Comparison of ENCODE assay signal across 8 cellular contexts in the genomic region with DNA sequence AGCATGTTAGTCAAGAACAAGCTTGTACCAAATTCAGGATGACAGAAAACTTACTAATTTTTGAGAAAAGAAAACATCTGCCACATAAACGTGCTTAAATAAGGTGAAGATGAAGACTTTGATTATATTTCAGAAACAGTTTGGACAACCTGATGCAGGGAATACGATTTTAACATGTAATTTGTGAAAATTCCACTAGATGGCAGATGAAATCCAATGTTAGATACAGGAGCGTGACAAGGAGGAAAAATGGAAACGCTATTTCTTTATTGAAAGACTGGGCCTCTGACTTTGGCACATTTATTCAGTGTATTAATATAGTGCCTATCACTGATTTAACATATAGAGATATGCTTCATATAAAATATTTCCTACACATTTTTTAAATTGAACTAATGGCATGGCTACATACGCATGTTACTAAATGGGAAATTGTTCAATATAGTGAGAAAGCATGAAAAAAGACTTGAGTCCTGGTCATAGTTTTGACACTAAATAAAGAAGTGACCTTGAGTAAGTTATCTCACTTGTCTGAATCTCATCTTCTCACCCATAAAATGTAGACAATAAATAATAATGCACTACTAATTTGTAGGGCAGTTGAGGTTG.
DNase-seq lines count a peak whose midpoint lies in the region; ATAC-seq, FAIRE-seq and TF ChIP-seq lines count a peak whose summit lies in the region.

No MANE protein-coding gene starts in this region.

- no peaks in the 10 kb centered on the region for H3K9me3 ChIP-seq in HepG2 (ENCODE audit: low read length)

- H3K9ac ChIP-seq in HepG2 (ENCODE audit: insufficient read depth, low read depth, low read length), result no peak overlapping the region

- no peak overlapping the region for H3K4me3 Mint-ChIP-seq in MCF 10A (ENCODE audit: unreplicated experiment)

- DNase-seq in AG20443 (ENCODE audit: low spot score) (peak; percentile 38), NCI-H460 (ENCODE audit: extremely low read depth, low read depth) (peak; percentile 66), MCF 10A (ENCODE audit: unreplicated experiment) (peak; percentile 69), HepG2 (ENCODE audit: low spot score) (peak; percentile 25), NK-92 (lab: John Stamatoyannopoulos, UW; ENCODE audit: unreplicated experiment) (no peak), mesenteric fat pad (ENCODE audit: low spot score) (no peak)

- in situ Hi-C loops in HepG2 (cut with HindIII; ENCODE audit: extremely low pct_ligation_motif_present, low pct_unique_long_range_greater_than_20kb), result no loop called here

- peak; percentile 55 for TF ChIP-seq RAD21 in HepG2 (CRISPR knock-in tag; IDR thresholded peaks at IDR 0.05)

- H3K4me3 ChIP-seq in HepG2 (replicated peaks in 1 of 3; ENCODE audit: insufficient read depth in 1 of 3, low read depth in 2 of 3, low read length in 3 of 3), result no peak overlapping the region

- peak; percentile 63 for TF ChIP-seq CTCF in MCF 10A (IDR thresholded peaks at IDR 0.05; ENCODE audit: unreplicated experiment)
- TF ChIP-seq CTCF in HepG2 (CRISPR knock-in tag; IDR thresholded peaks at IDR 0.05), result peak; percentile 74

- TF ChIP-seq EP300 in HepG2 (IDR thresholded peaks at IDR 0.05; ENCODE audit: low read depth in 2 of 2, low read length in 2 of 2) (no peak), HepG2 (CRISPR knock-in tag; IDR thresholded peaks at IDR 0.05; ENCODE audit: borderline replicate concordance) (no peak)

- ATAC-seq in GM18868 (IDR thresholded peaks at IDR 0.05; ENCODE audit: unreplicated experiment) (peak; percentile 79), HG03175 (IDR thresholded peaks at IDR 0.05; ENCODE audit: unreplicated experiment) (peak; percentile 77), HepG2 (peak; percentile 62)

- no peaks in the 10 kb centered on the region for H4K20me1 ChIP-seq in HepG2 (ENCODE audit: insufficient read depth, low read length)

- POLR2A ChIA-PET in MCF 10A (lab: Yijun Ruan, JAX) (interaction anchor here (0.6 to 2.3 kb wide), 4 partner anchors 57 to 758 kb away, joined by 3 to 9 read pairs (median 4); partner anchors contain the start of gene SEMA3C), HepG2 (lab: Yijun Ruan, JAX) (no interaction called here)

- H3K27me3 Mint-ChIP-seq in MCF 10A (ENCODE audit: insufficient read depth, unreplicated experiment), result no peaks in the 10 kb centered on the region

- no peak for TF ChIP-seq POLR2A in HepG2 (IDR thresholded peaks at IDR 0.05; ENCODE audit: insufficient read depth in 1 of 2, low read depth in 2 of 2, low read length in 2 of 2)

- WGBS in HepG2 (ENCODE audit: low lambda C conversion rate), result 20% methylated on average over 5 of the region's 5 CpGs

- CTCF ChIA-PET in MCF 10A (lab: Yijun Ruan, JAX) (interaction anchor here (0.7 to 5.5 kb wide), 17 partner anchors 12 to 772 kb away, joined by 3 to 32 read pairs (median 7); no protein-coding TSS in a partner anchor), HepG2 (lab: Yijun Ruan, JAX; ENCODE audit: low intra/inter-chr PET ratio, low total read pairs) (interaction anchor here (0.7 to 3.5 kb wide), 6 partner anchors 558 to 772 kb away, joined by 3 to 23 read pairs (median 4); no protein-coding TSS in a partner anchor)

- H3K4me2 ChIP-seq in HepG2 (ENCODE audit: low read depth, low read length), result no peak overlapping the region

- H2AFZ ChIP-seq in HepG2 (ENCODE audit: low read length), result no peak overlapping the region

- no peaks in the 10 kb centered on the region for H3K9me3 Mint-ChIP-seq in MCF 10A (ENCODE audit: unreplicated experiment)

- no TSS peak for BruUV-seq in MCF 10A (replicated peaks; lab: Mats Ljungman, UMichigan)
- BruUV-seq in HepG2 (replicated peaks; lab: Mats Ljungman, UMichigan), result no TSS peak

- no peaks in the 10 kb centered on the region for H3K36me3 Mint-ChIP-seq in MCF 10A (ENCODE audit: insufficient read depth, unreplicated experiment)

- no peaks in the 10 kb centered on the region for H3K79me2 ChIP-seq in HepG2 (ENCODE audit: insufficient read depth, low read length)

- intact Hi-C loops in MCF 10A (cut with micrococcal nuclease) (loop anchor here (1.0 kb wide), 4 partner anchors 33 to 771 kb away; no protein-coding TSS in a partner anchor), HepG2 (cut with micrococcal nuclease; ENCODE audit: unreplicated experiment) (loop anchor here (1.0 kb wide), 4 partner anchors 220 to 771 kb away; partner anchors contain the start of gene SEMA3C)

- peaks cover 0 to 2% of the 10 kb centered on the region in 2 experiments; a peak in 1 of 5 replicates for H3K27me3 ChIP-seq in HepG2 (ENCODE audit: control insufficient read depth in 1 of 2, insufficient read depth in 2 of 2, low read length in 2 of 2)

- FAIRE-seq in HepG2 (lab: Jason Lieb, UNC), result peak; percentile 64

- H3K36me3 ChIP-seq in HepG2 (replicated peaks in 1 of 2; ENCODE audit: control insufficient read depth in 1 of 2, insufficient read depth in 2 of 2, low read length in 2 of 2), result no peaks in the 10 kb centered on the region

- H3K4me1 ChIP-seq in HepG2 (ENCODE audit: insufficient read depth, low read length), result no peaks in the 10 kb centered on the region

- H3K27ac ChIP-seq in HepG2 (ENCODE audit: extremely low read length, insufficient read depth, low read length), result no peak overlapping the region

- peak overlapping the region; percentile 50 for H3K27ac Mint-ChIP-seq in MCF 10A (ENCODE audit: low read depth, unreplicated experiment)

- H3K4me1 Mint-ChIP-seq in MCF 10A (ENCODE audit: insufficient read depth, unreplicated experiment), result peaks cover 10% of the 10 kb centered on the region

TF ChIP-seq in HepG2, 621 proteins besides CTCF, POLR2A, EP300 and RAD21:
- TF ChIP-seq, protein P1, sequence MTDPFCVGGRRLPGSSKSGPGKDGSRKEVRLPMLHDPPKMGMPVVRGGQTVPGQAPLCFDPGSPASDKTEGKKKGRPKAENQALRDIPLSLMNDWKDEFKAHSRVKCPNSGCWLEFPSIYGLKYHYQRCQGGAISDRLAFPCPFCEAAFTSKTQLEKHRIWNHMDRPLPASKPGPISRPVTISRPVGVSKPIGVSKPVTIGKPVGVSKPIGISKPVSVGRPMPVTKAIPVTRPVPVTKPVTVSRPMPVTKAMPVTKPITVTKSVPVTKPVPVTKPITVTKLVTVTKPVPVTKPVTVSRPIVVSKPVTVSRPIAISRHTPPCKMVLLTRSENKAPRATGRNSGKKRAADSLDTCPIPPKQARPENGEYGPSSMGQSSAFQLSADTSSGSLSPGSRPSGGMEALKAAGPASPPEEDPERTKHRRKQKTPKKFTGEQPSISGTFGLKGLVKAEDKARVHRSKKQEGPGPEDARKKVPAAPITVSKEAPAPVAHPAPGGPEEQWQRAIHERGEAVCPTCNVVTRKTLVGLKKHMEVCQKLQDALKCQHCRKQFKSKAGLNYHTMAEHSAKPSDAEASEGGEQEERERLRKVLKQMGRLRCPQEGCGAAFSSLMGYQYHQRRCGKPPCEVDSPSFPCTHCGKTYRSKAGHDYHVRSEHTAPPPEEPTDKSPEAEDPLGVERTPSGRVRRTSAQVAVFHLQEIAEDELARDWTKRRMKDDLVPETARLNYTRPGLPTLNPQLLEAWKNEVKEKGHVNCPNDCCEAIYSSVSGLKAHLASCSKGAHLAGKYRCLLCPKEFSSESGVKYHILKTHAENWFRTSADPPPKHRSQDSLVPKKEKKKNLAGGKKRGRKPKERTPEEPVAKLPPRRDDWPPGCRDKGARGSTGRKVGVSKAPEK (CRISPR knock-in tag; IDR thresholded peaks at IDR 0.05; ENCODE audit: borderline replicate concordance), result no peak
- no peak for TF ChIP-seq FOXP1 (IDR thresholded peaks at IDR 0.05)
- TF ChIP-seq FOXP1 (CRISPR knock-in tag; IDR thresholded peaks at IDR 0.05), result no peak
- no peak for TF ChIP-seq ZNF720 (CRISPR knock-in tag; IDR thresholded peaks at IDR 0.05)
- TF ChIP-seq ZNF530 (CRISPR knock-in tag; IDR thresholded peaks at IDR 0.05; ENCODE audit: low read depth), result no peak
- TF ChIP-seq HDAC6 (IDR thresholded peaks at IDR 0.05; ENCODE audit: low read depth, low read length), result no peak
- peak; percentile 74 for TF ChIP-seq SMC3 (IDR thresholded peaks at IDR 0.05; ENCODE audit: low read length)
- TF ChIP-seq PHB2 (IDR thresholded peaks at IDR 0.05; ENCODE audit: partially characterized antibody), result no peak
- no peak for TF ChIP-seq ZNF776 (CRISPR knock-in tag; IDR thresholded peaks at IDR 0.05)
- TF ChIP-seq NONO (IDR thresholded peaks at IDR 0.05), result no peak
- no peak for TF ChIP-seq NONO (CRISPR knock-in tag; conservative IDR thresholded peaks at IDR 0.05)
- TF ChIP-seq STAG1 (CRISPR knock-in tag; IDR thresholded peaks at IDR 0.05), result peak; percentile 92
- TF ChIP-seq ZNF546 (CRISPR knock-in tag; conservative IDR thresholded peaks at IDR 0.05), result no peak
- no peak for TF ChIP-seq ZNF572 (CRISPR knock-in tag; IDR thresholded peaks at IDR 0.05)
TF ChIP-seq in HepG2: peak in this region for 2.

Comparison
In these comparisons a context has a peak if more than half of its experiments do, and no peak if none do; other contexts are left out.
1. DNase-seq: peak in AG20443 (single experiment), NCI-H460 (single experiment), MCF 10A (single experiment) and HepG2 (single experiment); none in NK-92 (single experiment) and mesenteric fat pad (single experiment).
2. Peak in every context shown above with its lines, with median percentiles within 50 percentile points of each other: ATAC-seq.